7 cellular contexts compared by ENCODE assay signal in the genomic region with DNA sequence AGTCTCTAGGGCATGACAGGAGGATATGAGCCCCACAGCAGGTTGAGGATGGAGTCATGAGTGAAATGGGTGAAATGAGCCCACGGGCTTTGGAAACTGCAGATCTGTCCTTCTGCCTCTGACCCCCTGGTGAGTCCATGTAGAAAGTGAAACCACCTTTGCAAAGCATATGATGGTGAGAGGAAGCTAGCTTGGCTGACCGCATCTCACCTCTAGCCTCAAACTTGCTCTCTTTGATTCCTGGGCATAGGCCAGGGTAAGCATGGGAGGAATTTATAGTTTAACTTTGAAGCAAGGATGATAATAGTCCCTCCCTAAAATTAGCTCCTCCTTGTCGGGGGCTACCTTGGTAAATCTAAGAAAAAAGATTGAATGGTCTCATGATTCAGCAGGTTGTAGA. TPM values are rescaled to one million over a fixed set of nuclear protein-coding genes. Genes with fewer than 3 reads are reported as not detected.
"Had no signal": no experiment of that assay in that cellular context is flagged by ENCODE, and none has a peak within 500 bp of the region (broad histone marks: within the 10 kb centered on the region; RNA-seq: fewer than 3 reads in every experiment).

No MANE protein-coding gene starts in this region.

RNA-seq across cellular contexts. Expression of a gene that starts 15.1 kb away (rescaled TPM):
- total RNA-seq: K562, MCF 10A, OCI-LY7, PC-9, Right ventricle myocardium inferior, SJCRH30, SK-MEL-5 had no signal

RNA-seq across cellular contexts. Expression of a gene that starts 34.4 kb away (rescaled TPM):
- total RNA-seq: K562, MCF 10A, PC-9, Right ventricle myocardium inferior, SJCRH30, SK-MEL-5 had no signal
